Comparison of ENCODE assay signal across 1 cellular context in genomic region chr7:22248111-22248809, GRCh38.
TF ChIP-seq lines count a peak whose summit lies in the region.

No MANE protein-coding gene starts in this region.

TF ChIP-seq in K562, 482 proteins besides CTCF, POLR2A, EP300 and RAD21 (continued from another document):
- TF ChIP-seq CUX1 (CRISPR knock-in tag; IDR thresholded peaks at IDR 0.05) (no peak), ETV5 (CRISPR knock-in tag; IDR thresholded peaks at IDR 0.05; ENCODE audit: low read depth) (no peak), HCFC1 (IDR thresholded peaks at IDR 0.05; ENCODE audit: low read depth, low read length) (no peak), TAF15 (IDR thresholded peaks at IDR 0.05; ENCODE audit: low read depth, low read length) (no peak), KDM1A (IDR thresholded peaks at IDR 0.05) (no peak)
- TF ChIP-seq, protein P1, sequence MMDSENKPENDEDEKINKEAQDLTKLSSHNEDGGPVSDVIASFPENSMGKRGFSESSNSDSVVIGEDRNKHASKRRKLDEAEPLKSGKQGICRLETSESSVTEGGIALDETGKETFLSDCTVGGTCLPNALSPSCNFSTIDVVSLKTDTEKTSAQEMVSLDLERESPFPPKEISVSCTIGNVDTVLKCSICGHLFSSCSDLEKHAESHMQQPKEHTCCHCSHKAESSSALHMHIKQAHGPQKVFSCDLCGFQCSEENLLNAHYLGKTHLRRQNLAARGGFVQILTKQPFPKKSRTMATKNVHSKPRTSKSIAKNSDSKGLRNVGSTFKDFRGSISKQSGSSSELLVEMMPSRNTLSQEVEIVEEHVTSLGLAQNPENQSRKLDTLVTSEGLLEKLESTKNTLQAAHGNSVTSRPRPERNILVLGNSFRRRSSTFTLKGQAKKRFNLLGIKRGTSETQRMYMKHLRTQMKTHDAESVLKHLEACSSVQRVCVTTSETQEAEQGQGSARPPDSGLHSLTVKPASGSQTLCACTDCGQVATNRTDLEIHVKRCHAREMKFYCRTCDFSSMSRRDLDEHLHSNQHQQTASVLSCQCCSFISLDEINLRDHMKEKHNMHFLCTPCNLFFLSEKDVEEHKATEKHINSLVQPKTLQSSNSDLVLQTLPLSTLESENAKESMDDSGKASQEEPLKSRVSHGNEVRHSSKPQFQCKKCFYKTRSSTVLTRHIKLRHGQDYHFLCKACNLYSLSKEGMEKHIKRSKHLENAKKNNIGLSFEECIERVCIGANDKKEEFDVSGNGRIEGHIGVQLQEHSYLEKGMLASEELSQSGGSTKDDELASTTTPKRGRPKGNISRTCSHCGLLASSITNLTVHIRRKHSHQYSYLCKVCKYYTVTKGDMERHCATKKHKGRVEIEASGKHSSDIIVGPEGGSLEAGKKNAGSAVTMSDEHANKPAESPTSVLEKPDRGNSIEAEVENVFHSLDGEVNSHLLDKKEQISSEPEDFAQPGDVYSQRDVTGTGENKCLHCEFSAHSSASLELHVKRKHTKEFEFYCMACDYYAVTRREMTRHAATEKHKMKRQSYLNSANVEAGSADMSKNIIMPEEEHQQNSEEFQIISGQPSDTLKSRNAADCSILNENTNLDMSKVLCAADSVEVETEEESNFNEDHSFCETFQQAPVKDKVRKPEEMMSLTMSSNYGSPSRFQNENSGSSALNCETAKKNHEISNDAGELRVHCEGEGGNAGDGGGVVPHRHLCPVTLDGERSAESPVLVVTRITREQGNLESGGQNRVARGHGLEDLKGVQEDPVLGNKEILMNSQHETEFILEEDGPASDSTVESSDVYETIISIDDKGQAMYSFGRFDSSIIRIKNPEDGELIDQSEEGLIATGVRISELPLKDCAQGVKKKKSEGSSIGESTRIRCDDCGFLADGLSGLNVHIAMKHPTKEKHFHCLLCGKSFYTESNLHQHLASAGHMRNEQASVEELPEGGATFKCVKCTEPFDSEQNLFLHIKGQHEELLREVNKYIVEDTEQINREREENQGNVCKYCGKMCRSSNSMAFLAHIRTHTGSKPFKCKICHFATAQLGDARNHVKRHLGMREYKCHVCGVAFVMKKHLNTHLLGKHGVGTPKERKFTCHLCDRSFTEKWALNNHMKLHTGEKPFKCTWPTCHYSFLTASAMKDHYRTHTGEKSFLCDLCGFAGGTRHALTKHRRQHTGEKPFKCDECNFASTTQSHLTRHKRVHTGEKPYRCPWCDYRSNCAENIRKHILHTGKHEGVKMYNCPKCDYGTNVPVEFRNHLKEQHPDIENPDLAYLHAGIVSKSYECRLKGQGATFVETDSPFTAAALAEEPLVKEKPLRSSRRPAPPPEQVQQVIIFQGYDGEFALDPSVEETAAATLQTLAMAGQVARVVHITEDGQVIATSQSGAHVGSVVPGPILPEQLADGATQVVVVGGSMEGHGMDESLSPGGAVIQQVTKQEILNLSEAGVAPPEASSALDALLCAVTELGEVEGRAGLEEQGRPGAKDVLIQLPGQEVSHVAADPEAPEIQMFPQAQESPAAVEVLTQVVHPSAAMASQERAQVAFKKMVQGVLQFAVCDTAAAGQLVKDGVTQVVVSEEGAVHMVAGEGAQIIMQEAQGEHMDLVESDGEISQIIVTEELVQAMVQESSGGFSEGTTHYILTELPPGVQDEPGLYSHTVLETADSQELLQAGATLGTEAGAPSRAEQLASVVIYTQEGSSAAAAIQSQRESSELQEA (IDR thresholded peaks at IDR 0.05; ENCODE audit: low read depth), result no peak
